Comparison of ENCODE assay signal across 12 cellular contexts in genomic region chr7:155380986-155381851, GRCh38.
DNase-seq lines count a peak whose midpoint lies in the region; ATAC-seq, FAIRE-seq and TF ChIP-seq lines count a peak whose summit lies in the region.
"Had no signal": no experiment of that assay in that cellular context is flagged by ENCODE, and none has a peak within 500 bp of the region (broad histone marks: within the 10 kb centered on the region; RNA-seq: fewer than 3 reads in every experiment).

No MANE protein-coding gene starts in this region.

- no peaks in the 10 kb centered on the region for H3K23me2 ChIP-seq in H9 (ENCODE audit: insufficient read length, low read depth, low read length, poor library complexity, severe bottlenecking)

- H3K27ac Mint-ChIP-seq in H9 = no peak overlapping the region
- no peak overlapping the region for H3K27ac Mint-ChIP-seq in T-helper 2 cell treated with Interferon-gamma antibody and Interleukin-4, amounts not matched to agents 5 μg/mL and 100 μg/mL, for 36 hours

- H3K4me2 ChIP-seq in H9 (ENCODE audit: insufficient read depth, insufficient read length, low read length) = peak overlapping the region; percentile 47
- H3K4me2 ChIP-seq in skeletal muscle satellite cell (ENCODE audit: low read length) = peak overlapping the region; percentile 68

- H4K20me1 ChIP-seq in H9 (ENCODE audit: control insufficient read depth, insufficient read depth, insufficient read length) = no peaks in the 10 kb centered on the region

- H3K4me1 Mint-ChIP-seq in H9 = peaks cover 11 to 45% of the 10 kb centered on the region in 2 experiments
- H3K4me1 Mint-ChIP-seq in T-helper 2 cell treated with Interferon-gamma antibody and Interleukin-4, amounts not matched to agents 5 μg/mL and 100 μg/mL, for 36 hours (ENCODE audit: low read depth) = peaks cover 6% of the 10 kb centered on the region

- no peaks in the 10 kb centered on the region for H3K9me3 ChIP-seq in H9 (ENCODE audit: control insufficient read depth, low read depth, low read length)
- H3K9me3 ChIP-seq in ascending aorta = no peaks in the 10 kb centered on the region
- no peaks in the 10 kb centered on the region for H3K9me3 ChIP-seq in kidney (ENCODE audit: control insufficient read depth in 1 of 2, low read length in 2 of 2)
- H3K9me3 ChIP-seq in skeletal muscle satellite cell (replicated peaks; ENCODE audit: low read length) = no peaks in the 10 kb centered on the region

- H4K8ac ChIP-seq in H9 (replicated peaks; ENCODE audit: insufficient read length, low read depth, low read length) = no peak overlapping the region

- H3K4me3 ChIP-seq in ascending aorta (peak overlapping the region; percentile 9 to 39), kidney (ENCODE audit: low read length in 2 of 2) (no peak overlapping the region), skeletal muscle satellite cell (ENCODE audit: low read length) (peak overlapping the region; percentile 54)

- H3K27ac ChIP-seq in H9 (ENCODE audit: insufficient read length, low read depth, low read length) = no peak overlapping the region
- H3K27ac ChIP-seq in ascending aorta = no peak overlapping the region
- no peak overlapping the region for H3K27ac ChIP-seq in kidney (ENCODE audit: low read depth in 2 of 2, low read length in 2 of 2)
- H3K27ac ChIP-seq: parathyroid adenoma had no signal

- H3K18ac ChIP-seq in H9 (ENCODE audit: insufficient read length, low read depth, low read length) = no peak overlapping the region

- H2BK5ac ChIP-seq in H9 (ENCODE audit: insufficient read length, low read length) = no peak overlapping the region

- H2BK15ac ChIP-seq in H9 (ENCODE audit: low read depth, low read length) = no peak overlapping the region

- H3K9ac ChIP-seq in H9 (ENCODE audit: extremely low read depth, insufficient read length, low read length) (no peak overlapping the region), kidney (ENCODE audit: low read length in 2 of 2) (no peak overlapping the region), skeletal muscle satellite cell (ENCODE audit: low read depth, low read length) (no peak overlapping the region)
- H3K9ac ChIP-seq: parathyroid adenoma had no signal

- no peak overlapping the region for H2AFZ ChIP-seq in H9 (ENCODE audit: low read length)
- H2AFZ ChIP-seq: parathyroid adenoma had no signal

- no peak overlapping the region for H2BK20ac ChIP-seq in H9 (ENCODE audit: low read depth, low read length, poor library complexity, severe bottlenecking)

- H3K79me2 ChIP-seq in H9 (ENCODE audit: insufficient read depth, low read length) = no peaks in the 10 kb centered on the region
- H3K79me2 ChIP-seq: parathyroid adenoma had no signal

- WGBS in H9 (ENCODE audit: extremely low coverage, insufficient read length, low lambda C conversion rate) = no CpG with 5 or more reads among the region's 41 CpGs

- no peak overlapping the region for H2BK12ac ChIP-seq in H9 (ENCODE audit: insufficient read length, low read depth, low read length)

- intact Hi-C loops in ascending aorta (cut with DNase I) = no loop called here
- intact Hi-C loops in kidney (cut with DNase I) = no loop called here

- H3K4me3 Mint-ChIP-seq in H9 = peak overlapping the region in 1 of 2 experiments; percentile 72; a peak in 3 of 5 replicates
- H3K4me3 Mint-ChIP-seq in T-helper 2 cell treated with Interferon-gamma antibody and Interleukin-4, amounts not matched to agents 5 μg/mL and 100 μg/mL, for 36 hours = no peak overlapping the region

- DNase-seq in H9 (no peak), ascending aorta (ENCODE audit: low spot score in 2 of 2) (no peak), kidney (peak; percentile 46), NCI-H1436 (lab: John Stamatoyannopoulos, UW) (no peak), GM20000 (ENCODE audit: low spot score) (no peak)
- DNase-seq in T-helper 2 cell treated with Interferon-gamma antibody and Interleukin-4, amounts not matched to agents 5 μg/mL and 100 μg/mL, for 36 hours (ENCODE audit: low spot score) = no peak
- DNase-seq: activated CD4-positive, alpha-beta T cell treated with anti-CD3 and anti-CD28 coated beads for 48 hours; effector CD8-positive, alpha-beta T cell; NCI-H2227 treated with DMSO at 0.1 percent for 48 hours had no signal

- H3T11ph ChIP-seq in H9 (ENCODE audit: low read length) = no peak overlapping the region

- no peak overlapping the region for H3K56ac ChIP-seq in H9 (ENCODE audit: insufficient read length, low read depth, low read length)

- H2AK5ac ChIP-seq in H9 (ENCODE audit: insufficient read length, low read length) = no peak overlapping the region

- H3K9me3 Mint-ChIP-seq in H9 = peaks cover 5 to 21% of the 10 kb centered on the region in 2 experiments; a peak in 3 of 5 replicates
- no peaks in the 10 kb centered on the region for H3K9me3 Mint-ChIP-seq in T-helper 2 cell treated with Interferon-gamma antibody and Interleukin-4, amounts not matched to agents 5 μg/mL and 100 μg/mL, for 36 hours

- H3K27me3 Mint-ChIP-seq in H9 (ENCODE audit: low read depth) = peaks cover 100% of the 10 kb centered on the region
- H3K27me3 Mint-ChIP-seq in T-helper 2 cell treated with Interferon-gamma antibody and Interleukin-4, amounts not matched to agents 5 μg/mL and 100 μg/mL, for 36 hours (ENCODE audit: low read depth) = peaks cover 78% of the 10 kb centered on the region

- H3K79me1 ChIP-seq in H9 (ENCODE audit: insufficient read depth, low read depth, low read length, poor library complexity, severe bottlenecking) = no peaks in the 10 kb centered on the region

- no peaks in the 10 kb centered on the region; a peak in 1 of 7 replicates for H3K36me3 Mint-ChIP-seq in H9 (ENCODE audit: insufficient read depth in 1 of 3, low read depth in 3 of 3)
- peaks cover 2% of the 10 kb centered on the region for H3K36me3 Mint-ChIP-seq in T-helper 2 cell treated with Interferon-gamma antibody and Interleukin-4, amounts not matched to agents 5 μg/mL and 100 μg/mL, for 36 hours (ENCODE audit: low read depth)

- FAIRE-seq in kidney (lab: Jason Lieb, UNC) = no peak

- TF ChIP-seq CTCF in H9 (conservative IDR thresholded peaks at IDR 0.05) (no peak), ascending aorta (IDR thresholded peaks at IDR 0.05) (no peak), kidney (IDR thresholded peaks at IDR 0.05; ENCODE audit: borderline replicate concordance, extremely low read depth, insufficient read depth) (no peak), GM20000 (IDR thresholded peaks at IDR 0.05; ENCODE audit: extremely low read depth, missing control alignments) (no peak)

- no peak overlapping the region for H3K23ac ChIP-seq in H9 (ENCODE audit: insufficient read length, low read depth, low read length)

- no peak overlapping the region for H4K5ac ChIP-seq in H9 (ENCODE audit: insufficient read length, low read depth, low read length)

- no peak overlapping the region for H4K91ac ChIP-seq in H9 (ENCODE audit: insufficient read length, low read depth, low read length)

- no peak overlapping the region for H2BK120ac ChIP-seq in H9 (ENCODE audit: low read depth, low read length, poor library complexity, severe bottlenecking)

- H3K14ac ChIP-seq in H9 (ENCODE audit: insufficient read depth, low read length) = no peak overlapping the region

- no peak for ATAC-seq in HG02798 (IDR thresholded peaks at IDR 0.05; ENCODE audit: poor library complexity, unreplicated experiment)

- H3K27me3 ChIP-seq in H9 (ENCODE audit: insufficient read depth, low read length) (peaks cover 86% of the 10 kb centered on the region), ascending aorta (peaks cover 19% of the 10 kb centered on the region), skeletal muscle satellite cell (ENCODE audit: control insufficient read depth, insufficient read depth, low read length) (peaks cover 80% of the 10 kb centered on the region)

- H3K36me3 ChIP-seq in ascending aorta (no peaks in the 10 kb centered on the region), kidney (ENCODE audit: control insufficient read depth in 1 of 2, insufficient read depth in 2 of 2, low read length in 2 of 2) (no peaks in the 10 kb centered on the region), skeletal muscle satellite cell (ENCODE audit: insufficient read depth, low read length) (no peaks in the 10 kb centered on the region)

- no peak overlapping the region for H3K4ac ChIP-seq in H9 (ENCODE audit: low read depth, low read length)

- H3K4me1 ChIP-seq in H9 (ENCODE audit: insufficient read depth, low read length) = no peaks in the 10 kb centered on the region; the same call in 1 of the 2 replicates
- H3K4me1 ChIP-seq in ascending aorta = peaks cover 8 to 10% of the 10 kb centered on the region in 2 donors
- peaks cover 0 to 12% of the 10 kb centered on the region in 2 donors for H3K4me1 ChIP-seq in kidney (ENCODE audit: control insufficient read depth in 1 of 2, insufficient read depth in 1 of 2, low read depth in 1 of 2, low read length in 2 of 2)
- peaks cover 7% of the 10 kb centered on the region for H3K4me1 ChIP-seq in skeletal muscle satellite cell (ENCODE audit: control insufficient read depth, insufficient read depth, low read length)
- H3K4me1 ChIP-seq: parathyroid adenoma had no signal

Comparison
In these comparisons a context has a peak if more than half of its experiments do, and no peak if none do; other contexts are left out.
1. H3K4me3 ChIP-seq: peak in ascending aorta (2 of 2) and skeletal muscle satellite cell (single experiment); none in kidney (0 of 2).